In genomic region chr10:88682491-88682890, GRCh38 we compare ENCODE assay signal across 20 cellular contexts. TPM values are rescaled to one million over a fixed set of nuclear protein-coding genes. Genes with fewer than 3 reads are reported as not detected.
A peak's percentile ranks its signal among the peaks of the same experiment; 100 is the strongest.
DNase-seq lines count a peak whose midpoint lies in the region; FAIRE-seq and TF ChIP-seq lines count a peak whose summit lies in the region.
"Had no signal": no experiment of that assay in that cellular context is flagged by ENCODE, and none has a peak within 500 bp of the region (broad histone marks: within the 10 kb centered on the region; RNA-seq: fewer than 3 reads in every experiment).

No MANE protein-coding gene starts in this region.

- no peaks in the 10 kb centered on the region for H3K4me1 Mint-ChIP-seq in activated T-helper 2 cell treated with anti-CD3 and anti-CD28 coated beads, Interferon-gamma antibody, Interleukin-2, Interleukin-4, amounts not matched to agents 10 μg/mL and 5 μg/mL and 100 μg/mL, durations not matched to agents 14 hours and 24 hours and 36 hours (ENCODE audit: low read depth)
- H3K4me1 Mint-ChIP-seq: B cell; CD4-positive, CD25-positive, alpha-beta regulatory T cell had no signal

- peaks cover 23% of the 10 kb centered on the region for H3K27me3 ChIP-seq in left ventricle myocardium inferior (ENCODE audit: low read depth)
- H3K27me3 ChIP-seq: BLaER1 had no signal

- no peaks in the 10 kb centered on the region for H3K9me3 ChIP-seq in left ventricle myocardium inferior (replicated peaks)
- H3K9me3 ChIP-seq: BLaER1 had no signal

- H3K36me3 Mint-ChIP-seq in activated T-helper 2 cell treated with anti-CD3 and anti-CD28 coated beads, Interferon-gamma antibody, Interleukin-2, Interleukin-4, amounts not matched to agents 10 μg/mL and 5 μg/mL and 100 μg/mL, durations not matched to agents 14 hours and 24 hours and 36 hours (ENCODE audit: low read depth), result no peaks in the 10 kb centered on the region
- H3K36me3 Mint-ChIP-seq: CD4-positive, CD25-positive, alpha-beta regulatory T cell; CD8-positive, alpha-beta T cell had no signal

- no peak overlapping the region for H3K27ac Mint-ChIP-seq in activated T-helper 2 cell treated with anti-CD3 and anti-CD28 coated beads, Interferon-gamma antibody, Interleukin-2, Interleukin-4, amounts not matched to agents 10 μg/mL and 5 μg/mL and 100 μg/mL, durations not matched to agents 14 hours and 24 hours and 36 hours
- H3K27ac Mint-ChIP-seq: B cell; CD4-positive, CD25-positive, alpha-beta regulatory T cell; CD8-positive, alpha-beta T cell had no signal

- H3K36me3 ChIP-seq in left ventricle myocardium inferior, result no peaks in the 10 kb centered on the region
- H3K36me3 ChIP-seq: BLaER1 had no signal

- H3K4me1 ChIP-seq in left ventricle myocardium inferior, result no peaks in the 10 kb centered on the region
- H3K4me1 ChIP-seq: BLaER1, Caco-2 had no signal

- no peak overlapping the region for H3K27ac ChIP-seq in left ventricle myocardium inferior (replicated peaks)
- H3K27ac ChIP-seq: BLaER1, C4-2B had no signal

- H3K4me3 Mint-ChIP-seq in activated T-helper 2 cell treated with anti-CD3 and anti-CD28 coated beads, Interferon-gamma antibody, Interleukin-2, Interleukin-4, amounts not matched to agents 10 μg/mL and 5 μg/mL and 100 μg/mL, durations not matched to agents 14 hours and 24 hours and 36 hours (ENCODE audit: low read depth), result no peak overlapping the region
- H3K4me3 Mint-ChIP-seq: B cell; CD4-positive, CD25-positive, alpha-beta regulatory T cell; CD8-positive, alpha-beta T cell had no signal

- no peaks in the 10 kb centered on the region for H3K9me3 Mint-ChIP-seq in activated T-helper 2 cell treated with anti-CD3 and anti-CD28 coated beads, Interferon-gamma antibody, Interleukin-2, Interleukin-4, amounts not matched to agents 10 μg/mL and 5 μg/mL and 100 μg/mL, durations not matched to agents 14 hours and 24 hours and 36 hours
- H3K9me3 Mint-ChIP-seq: CD4-positive, CD25-positive, alpha-beta regulatory T cell; CD8-positive, alpha-beta T cell had no signal

- no peak for DNase-seq in H54 (ENCODE audit: insufficient read length, low spot score)
- DNase-seq in amniotic epithelial cell (ENCODE audit: low read depth), result peak; percentile 31
- peak; percentile 55 for DNase-seq in iris pigment epithelial cell (ENCODE audit: low read depth)
- no peak for DNase-seq in left ventricle myocardium inferior
- no peak for DNase-seq in activated T-helper 2 cell treated with anti-CD3 and anti-CD28 coated beads, Interferon-gamma antibody, Interleukin-2, Interleukin-4, amounts not matched to agents 10 μg/mL and 5 μg/mL and 100 μg/mL, durations not matched to agents 14 hours and 24 hours and 36 hours (ENCODE audit: low spot score)
- DNase-seq in stimulated activated CD8-positive, alpha-beta memory T cell treated with anti-CD3 and anti-CD28 coated beads, Interleukin-4, amount 100 ng/mL, for 48 hours, result no peak
- DNase-seq: Caco-2; CD4-positive, CD25-positive, alpha-beta regulatory T cell; CD8-positive, alpha-beta T cell; DMS153; DND-41; GOT3; H7; HCEC 1CT had no signal

- no peak overlapping the region for H3K4me3 ChIP-seq in left ventricle myocardium inferior
- H3K4me3 ChIP-seq: BLaER1 had no signal

- TF ChIP-seq POLR2A in H54 (IDR thresholded peaks at IDR 0.05; ENCODE audit: low read depth, low read length), result no peak

- intact Hi-C loops in left ventricle myocardium inferior (cut with micrococcal nuclease), result no loop called here
- intact Hi-C loops in activated T-helper 2 cell treated with anti-CD3 and anti-CD28 coated beads, Interferon-gamma antibody, Interleukin-2, Interleukin-4, amounts not matched to agents 10 μg/mL and 5 μg/mL and 100 μg/mL, durations not matched to agents 14 hours and 24 hours and 36 hours (cut with micrococcal nuclease), result no loop called here

- TF ChIP-seq CTCF in left ventricle myocardium inferior (IDR thresholded peaks at IDR 0.05; ENCODE audit: borderline replicate concordance), result no peak

- FAIRE-seq in H54 (lab: Jason Lieb, UNC), result peak; percentile 48
- FAIRE-seq: G401.6, GM12892 had no signal

- H3K27me3 Mint-ChIP-seq in activated T-helper 2 cell treated with anti-CD3 and anti-CD28 coated beads, Interferon-gamma antibody, Interleukin-2, Interleukin-4, amounts not matched to agents 10 μg/mL and 5 μg/mL and 100 μg/mL, durations not matched to agents 14 hours and 24 hours and 36 hours (ENCODE audit: low read depth), result peaks cover 35% of the 10 kb centered on the region

RNA-seq across cellular contexts. Expression of gene LIPF, which starts 18.2 kb away (rescaled TPM):
- not detected for total RNA-seq in left ventricle myocardium inferior
- not detected in 2 replicates for total RNA-seq in activated T-helper 2 cell treated with anti-CD3 and anti-CD28 coated beads, Interferon-gamma antibody, Interleukin-2, Interleukin-4, amounts not matched to agents 10 μg/mL and 5 μg/mL and 100 μg/mL, durations not matched to agents 14 hours and 24 hours and 36 hours
- total RNA-seq: A172; B cell; Caco-2; CD4-positive, CD25-positive, alpha-beta regulatory T cell; CD8-positive, alpha-beta T cell; H7 had no signal

RNA-seq across cellular contexts. Expression of gene LIPK, which starts 23.6 kb away (rescaled TPM):
- not detected for total RNA-seq in left ventricle myocardium inferior
- not detected in 2 replicates for total RNA-seq in activated T-helper 2 cell treated with anti-CD3 and anti-CD28 coated beads, Interferon-gamma antibody, Interleukin-2, Interleukin-4, amounts not matched to agents 10 μg/mL and 5 μg/mL and 100 μg/mL, durations not matched to agents 14 hours and 24 hours and 36 hours
- total RNA-seq: A172; B cell; Caco-2; CD4-positive, CD25-positive, alpha-beta regulatory T cell; CD8-positive, alpha-beta T cell; H7 had no signal

Comparison
In these comparisons a context has a peak if more than half of its experiments do, and no peak if none do; other contexts are left out.
1. DNase-seq: peak in amniotic epithelial cell (single experiment) and iris pigment epithelial cell (single experiment); none in H54 (single experiment), left ventricle myocardium inferior (single experiment), activated T-helper 2 cell treated with anti-CD3 and anti-CD28 coated beads, Interferon-gamma antibody, Interleukin-2, Interleukin-4, amounts not matched to agents 10 μg/mL and 5 μg/mL and 100 μg/mL, durations not matched to agents 14 hours and 24 hours and 36 hours (single experiment) and stimulated activated CD8-positive, alpha-beta memory T cell treated with anti-CD3 and anti-CD28 coated beads, Interleukin-4, amount 100 ng/mL, for 48 hours (single experiment).